Comparison of ENCODE assay signal across 19 cellular contexts in the genomic region with DNA sequence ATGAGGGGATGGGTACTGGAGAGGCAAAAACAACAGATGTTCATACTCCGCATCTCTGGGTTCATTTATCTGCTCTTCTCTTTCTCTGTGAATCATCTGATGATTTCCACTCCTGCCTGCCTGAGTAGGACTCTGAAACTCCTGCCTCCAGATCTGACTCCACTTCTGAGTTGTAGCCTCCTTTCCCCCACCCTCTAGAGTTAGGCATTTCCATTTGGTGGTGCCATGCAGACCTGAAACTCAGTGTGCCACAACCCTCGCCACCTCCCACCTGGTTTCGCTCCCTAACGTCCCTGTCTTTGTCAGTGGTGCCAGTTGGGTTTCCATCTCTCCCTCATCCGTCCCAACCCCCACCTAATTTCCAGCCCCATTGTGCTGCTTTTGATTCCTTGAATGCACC.
DNase-seq lines count a peak whose midpoint lies in the region; ATAC-seq and TF ChIP-seq lines count a peak whose summit lies in the region.
"Had no signal": no experiment of that assay in that cellular context is flagged by ENCODE, and none has a peak within 500 bp of the region (broad histone marks: within the 10 kb centered on the region; RNA-seq: fewer than 3 reads in every experiment).

No MANE protein-coding gene starts in this region.

- TF ChIP-seq CTCF in vagina (IDR thresholded peaks at IDR 0.05): no peak
- TF ChIP-seq CTCF in gastrocnemius medialis (IDR thresholded peaks at IDR 0.05 in 4 of 5, conservative IDR thresholded peaks at IDR 0.05 in 1 of 5): no peak

- DNase-seq in stimulated activated naive CD4-positive, alpha-beta T cell treated with Interleukin-2 at 50 U/mL for 16 hours (lab: John Stamatoyannopoulos, UW): peak; percentile 78
- DNase-seq in stimulated activated naive CD4-positive, alpha-beta T cell (lab: John Stamatoyannopoulos, UW): no peak
- peak; percentile 50 to 51 for DNase-seq in stimulated activated CD4-positive, alpha-beta T cell treated with anti-CD3 and anti-CD28 coated beads, Interleukin-15, amount 100 ng/mL, for 48 hours (ENCODE audit: low read depth in 2 of 2)
- peak; percentile 29 to 55 for DNase-seq in vagina (ENCODE audit: extremely low spot score in 2 of 2)
- no peak for DNase-seq in gastrocnemius medialis
- DNase-seq in middle frontal gyrus (ENCODE audit: extremely low spot score, low spot score): no peak
- DNase-seq in NOMO-1 treated with DMSO at 0.1 percent for 48 hours (lab: John Stamatoyannopoulos, UW; ENCODE audit: unreplicated experiment): no peak
- DNase-seq: aorta, COR-L47, H9, mammary epithelial cell, NCI-H2107, PC-3, SK-N-SH, testis had no signal

- H3K9me3 ChIP-seq in vagina: no peaks in the 10 kb centered on the region
- H3K9me3 ChIP-seq in gastrocnemius medialis: no peaks in the 10 kb centered on the region
- H3K9me3 ChIP-seq: SK-N-SH, testis had no signal

- peaks cover 8% of the 10 kb centered on the region for H3K36me3 Mint-ChIP-seq in activated naive CD4-positive, alpha-beta T cell treated with anti-CD3 and anti-CD28 coated beads, Interleukin-2, amount 50 U/mL, for 24 hours

- TF ChIP-seq POLR2A in vagina (IDR thresholded peaks at IDR 0.05) (no peak), gastrocnemius medialis (IDR thresholded peaks at IDR 0.05) (no peak)

- H3K27me3 Mint-ChIP-seq in activated naive CD4-positive, alpha-beta T cell treated with anti-CD3 and anti-CD28 coated beads, Interleukin-2, amount 50 U/mL, for 24 hours: no peaks in the 10 kb centered on the region
- H3K27me3 Mint-ChIP-seq: natural killer cell treated with Interleukin-12 subunit alpha and Interleukin-12 subunit beta and Interleukin-15 and Interleukin-18, amount 100 ng/mL, for 72 hours had no signal

- no peaks in the 10 kb centered on the region for H3K4me1 ChIP-seq in vagina
- no peaks in the 10 kb centered on the region for H3K4me1 ChIP-seq in gastrocnemius medialis

- H3K27ac ChIP-seq in vagina (no peak overlapping the region), gastrocnemius medialis (no peak overlapping the region)
- H3K27ac ChIP-seq: testis had no signal

- in situ Hi-C loops in gastrocnemius medialis (cut with MboI; ENCODE audit: low sequenced_read_pairs in 4 of 4): no loop called here

- intact Hi-C loops in vagina (cut with DNase I) (no loop called here), gastrocnemius medialis (cut with DNase I; ENCODE audit: low total_unique reads) (no loop called here)

- ATAC-seq in gastrocnemius medialis: no peak
- ATAC-seq: K562, PC-3 had no signal

- no peak overlapping the region for H3K4me3 ChIP-seq in vagina
- no peak overlapping the region for H3K4me3 ChIP-seq in gastrocnemius medialis
- H3K4me3 ChIP-seq: K562, testis had no signal

- H3K4me3 Mint-ChIP-seq in activated naive CD4-positive, alpha-beta T cell treated with anti-CD3 and anti-CD28 coated beads, Interleukin-2, amount 50 U/mL, for 24 hours: peak overlapping the region; percentile 39
- H3K4me3 Mint-ChIP-seq: endodermal cell; H9; natural killer cell treated with Interleukin-12 subunit alpha and Interleukin-12 subunit beta and Interleukin-15 and Interleukin-18, amount 100 ng/mL, for 72 hours had no signal

- H3K27ac Mint-ChIP-seq in activated naive CD4-positive, alpha-beta T cell treated with anti-CD3 and anti-CD28 coated beads, Interleukin-2, amount 50 U/mL, for 24 hours: peak overlapping the region; percentile 90
- H3K27ac Mint-ChIP-seq: endodermal cell, H9 had no signal

- peaks cover 4% of the 10 kb centered on the region for H3K9me3 Mint-ChIP-seq in activated naive CD4-positive, alpha-beta T cell treated with anti-CD3 and anti-CD28 coated beads, Interleukin-2, amount 50 U/mL, for 24 hours
- H3K9me3 Mint-ChIP-seq: endodermal cell; H9; natural killer cell treated with Interleukin-12 subunit alpha and Interleukin-12 subunit beta and Interleukin-15 and Interleukin-18, amount 100 ng/mL, for 72 hours had no signal

- H3K36me3 ChIP-seq in vagina (no peaks in the 10 kb centered on the region), gastrocnemius medialis (no peaks in the 10 kb centered on the region)

- no peaks in the 10 kb centered on the region for H3K27me3 ChIP-seq in vagina
- H3K27me3 ChIP-seq in gastrocnemius medialis: no peaks in the 10 kb centered on the region
- H3K27me3 ChIP-seq: testis had no signal

- H3K4me1 Mint-ChIP-seq in activated naive CD4-positive, alpha-beta T cell treated with anti-CD3 and anti-CD28 coated beads, Interleukin-2, amount 50 U/mL, for 24 hours: peaks cover 80% of the 10 kb centered on the region

Comparison
In these comparisons a context has a peak if more than half of its experiments do, and no peak if none do; other contexts are left out.
1. DNase-seq: peak in stimulated activated naive CD4-positive, alpha-beta T cell treated with Interleukin-2 at 50 U/mL for 16 hours (single experiment), stimulated activated CD4-positive, alpha-beta T cell treated with anti-CD3 and anti-CD28 coated beads, Interleukin-15, amount 100 ng/mL, for 48 hours (2 of 2) and vagina (2 of 2); none in stimulated activated naive CD4-positive, alpha-beta T cell (0 of 6), gastrocnemius medialis (0 of 2), middle frontal gyrus (single experiment) and NOMO-1 treated with DMSO at 0.1 percent for 48 hours (single experiment).